ENCODE assay signal across 18 cellular contexts in the genomic region with DNA sequence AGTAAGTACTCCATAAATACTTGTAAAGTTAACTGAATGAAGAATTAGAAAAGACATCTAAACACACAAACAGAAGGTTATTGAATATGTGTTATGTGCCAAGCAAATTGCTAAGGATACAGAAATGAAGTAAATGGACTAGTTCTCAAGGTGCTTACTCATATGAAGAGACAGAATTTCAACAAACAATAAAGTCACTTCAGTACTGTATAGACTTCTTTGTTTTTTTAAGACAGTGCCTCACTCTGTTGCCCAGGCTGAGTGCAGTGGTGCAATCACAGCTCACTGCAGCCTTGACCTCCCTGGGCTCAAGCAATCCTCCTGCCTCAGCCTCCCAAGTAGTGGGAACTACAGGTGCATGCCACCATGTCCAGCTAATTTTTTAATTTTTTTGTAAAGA.
"Had no signal": no experiment of that assay in that cellular context is flagged by ENCODE, and none has a peak within 500 bp of the region (broad histone marks: within the 10 kb centered on the region; RNA-seq: fewer than 3 reads in every experiment).

No MANE protein-coding gene starts in this region.

- H3K4me3 ChIP-seq: breast epithelium, SJSA1 had no signal

- H3K4me1 Mint-ChIP-seq: activated B cell treated with CpG ODN at 0.5 μM for 24 hours had no signal

- H3K27me3 Mint-ChIP-seq: activated B cell treated with CpG ODN at 0.5 μM for 24 hours; activated CD4-positive, alpha-beta memory T cell treated with anti-CD3 and anti-CD28 coated beads for 36 hours; activated naive CD8-positive, alpha-beta T cell treated with anti-CD3 and anti-CD28 coated beads, Interleukin-2, amount 10 ng/mL, durations not matched to agents 7 days and 5 days had no signal

- H3K27ac Mint-ChIP-seq: activated B cell treated with CpG ODN at 0.5 μM for 24 hours; activated CD4-positive, alpha-beta memory T cell treated with anti-CD3 and anti-CD28 coated beads for 36 hours; activated naive CD8-positive, alpha-beta T cell treated with anti-CD3 and anti-CD28 coated beads, Interleukin-2, amount 10 ng/mL, durations not matched to agents 7 days and 5 days had no signal

- H3K27me3 ChIP-seq: breast epithelium, SJSA1 had no signal

- DNase-seq: activated B cell treated with CpG ODN at 0.5 μM for 24 hours; activated CD4-positive, alpha-beta memory T cell treated with anti-CD3 and anti-CD28 coated beads for 36 hours; activated CD4-positive, alpha-beta T cell treated with anti-CD3 and anti-CD28 coated beads for 4 hours; activated CD8-positive, alpha-beta memory T cell treated with anti-CD3 and anti-CD28 coated beads for 24 hours; activated naive CD4-positive, alpha-beta T cell treated with anti-CD3 and anti-CD28 coated beads, Interleukin-2, amount 50 U/mL, for 16 hours; activated naive CD8-positive, alpha-beta T cell treated with anti-CD3 and anti-CD28 coated beads, Interleukin-2, amount 10 ng/mL, durations not matched to agents 7 days and 5 days; aorta; caudate nucleus; Kasumi-1; KBM-7; NCI-H1105 treated with DMSO at 0.1 percent for 48 hours; NCI-H1436 treated with DMSO at 0.1 percent for 48 hours; NCI-H187; NCI-H2081 treated with DMSO at 0.1 percent for 48 hours; NCI-H446; SHP77 had no signal

- H3K36me3 ChIP-seq: breast epithelium, SJSA1 had no signal

- H3K27ac ChIP-seq: breast epithelium, SJSA1 had no signal

- H3K9me3 Mint-ChIP-seq: activated B cell treated with CpG ODN at 0.5 μM for 24 hours; activated CD4-positive, alpha-beta memory T cell treated with anti-CD3 and anti-CD28 coated beads for 36 hours; activated naive CD8-positive, alpha-beta T cell treated with anti-CD3 and anti-CD28 coated beads, Interleukin-2, amount 10 ng/mL, durations not matched to agents 7 days and 5 days had no signal

- H3K4me3 Mint-ChIP-seq: activated B cell treated with CpG ODN at 0.5 μM for 24 hours; activated CD4-positive, alpha-beta memory T cell treated with anti-CD3 and anti-CD28 coated beads for 36 hours; activated naive CD8-positive, alpha-beta T cell treated with anti-CD3 and anti-CD28 coated beads, Interleukin-2, amount 10 ng/mL, durations not matched to agents 7 days and 5 days had no signal

- H3K9me3 ChIP-seq: breast epithelium, SJSA1 had no signal

- H3K4me1 ChIP-seq: breast epithelium had no signal
